Comparison of ENCODE assay signal across 8 cellular contexts in the genomic region with DNA sequence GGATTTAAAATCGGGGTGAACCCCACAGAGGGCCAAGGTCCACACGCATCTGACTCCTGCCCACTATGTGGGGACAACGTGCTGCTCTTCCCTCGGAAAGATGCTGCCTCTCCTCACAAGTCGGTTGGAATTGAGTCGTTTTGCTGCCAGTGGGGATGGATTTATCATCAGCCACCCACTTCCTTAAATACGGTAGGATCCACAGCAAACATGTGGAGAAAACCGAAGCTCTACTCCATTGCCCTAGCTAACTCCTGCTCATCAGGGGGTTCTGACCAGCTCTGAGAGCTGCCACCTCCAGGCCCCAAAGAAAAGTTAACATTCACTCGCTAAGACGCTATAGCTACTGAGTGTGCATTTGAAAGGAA.
DNase-seq lines count a peak whose midpoint lies in the region; ATAC-seq, FAIRE-seq and TF ChIP-seq lines count a peak whose summit lies in the region.

No MANE protein-coding gene starts in this region.

- TF ChIP-seq CTCF in endothelial cell of umbilical vein (IDR thresholded peaks at IDR 0.05; ENCODE audit: extremely low read depth in 1 of 2, insufficient read depth in 1 of 2, low read depth in 1 of 2, low read length in 2 of 2): no peak

- H3K9me1 ChIP-seq in endothelial cell of umbilical vein (replicated peaks; ENCODE audit: control insufficient read depth, extremely low read depth, insufficient read depth, low read length): no peaks in the 10 kb centered on the region

- intact Hi-C loops in endothelial cell of umbilical vein (cut with micrococcal nuclease): loop anchor here (1.0 to 5.0 kb wide), 3 partner anchors 81 to 105 kb away; no protein-coding TSS in a partner anchor

- peaks cover 21% of the 10 kb centered on the region for H3K79me2 ChIP-seq in endothelial cell of umbilical vein (ENCODE audit: control insufficient read depth, insufficient read depth, low read length)

- H3K27ac ChIP-seq in endothelial cell of umbilical vein (ENCODE audit: insufficient read depth, low read depth, low read length): no peak overlapping the region

- no peaks in the 10 kb centered on the region for H3K27me3 Mint-ChIP-seq in T-helper 1 cell treated with Interleukin-12 subunit alpha and Interleukin-12 subunit beta and Interleukin-4 antibody, amounts not matched to agents 30 μg/mL and 1 μg/mL, for 36 hours (ENCODE audit: low read depth)
- no peaks in the 10 kb centered on the region for H3K27me3 Mint-ChIP-seq in naive B cell

- H2AFZ ChIP-seq in endothelial cell of umbilical vein (ENCODE audit: low read depth, low read length): peak overlapping the region; percentile 93

- peak overlapping the region; percentile 68 for H3K4me2 ChIP-seq in endothelial cell of umbilical vein (ENCODE audit: insufficient read depth, low read length)

- H3K36me3 Mint-ChIP-seq in T-helper 1 cell treated with Interleukin-12 subunit alpha and Interleukin-12 subunit beta and Interleukin-4 antibody, amounts not matched to agents 30 μg/mL and 1 μg/mL, for 36 hours (ENCODE audit: low read depth): peaks cover 11% of the 10 kb centered on the region
- no peaks in the 10 kb centered on the region for H3K36me3 Mint-ChIP-seq in naive B cell

- H3K9me3 Mint-ChIP-seq in T-helper 1 cell treated with Interleukin-12 subunit alpha and Interleukin-12 subunit beta and Interleukin-4 antibody, amounts not matched to agents 30 μg/mL and 1 μg/mL, for 36 hours: no peaks in the 10 kb centered on the region
- no peaks in the 10 kb centered on the region for H3K9me3 Mint-ChIP-seq in naive B cell

- peak overlapping the region; percentile 48 to 94 (median 57) for H3K4me3 ChIP-seq in endothelial cell of umbilical vein (replicated peaks in 1 of 3; ENCODE audit: insufficient read depth in 1 of 3, low read depth in 1 of 3, low read length in 3 of 3)

- H4K20me1 ChIP-seq in endothelial cell of umbilical vein (replicated peaks; ENCODE audit: control insufficient read depth, extremely low read depth, insufficient read depth, low read length): no peaks in the 10 kb centered on the region

- peaks cover 16% of the 10 kb centered on the region for H3K4me1 ChIP-seq in endothelial cell of umbilical vein (ENCODE audit: control insufficient read depth, extremely low read depth, insufficient read depth, low read length)

- POLR2A ChIA-PET in endothelial cell of umbilical vein (lab: Charles Lee): no interaction called here

- FAIRE-seq in endothelial cell of umbilical vein (lab: Jason Lieb, UNC): no peak

- DNase-seq in ELR (ENCODE audit: low read depth): peak; percentile 67
- peak; percentile 56 for DNase-seq in endothelial cell of umbilical vein (ENCODE audit: low read depth, low spot score)
- DNase-seq in naive B cell: peak; percentile 15
- no peak for DNase-seq in activated effector memory CD4-positive, alpha-beta T cell treated with anti-CD3 and anti-CD28 coated beads, Interleukin-2, amount 50 U/mL, for 16 hours

- H3K27ac Mint-ChIP-seq in T-helper 1 cell treated with Interleukin-12 subunit alpha and Interleukin-12 subunit beta and Interleukin-4 antibody, amounts not matched to agents 30 μg/mL and 1 μg/mL, for 36 hours: peak overlapping the region; percentile 92
- H3K27ac Mint-ChIP-seq in naive B cell: peak overlapping the region; percentile 69 to 97 (median 86)

- CTCF ChIA-PET in endothelial cell of umbilical vein (lab: Charles Lee): interaction anchor here (0.9 to 3.5 kb wide), 13 partner anchors 10 to 220 kb away, joined by 3 to 35 read pairs (median 5); partner anchors contain the start of gene GPR155

- ATAC-seq in HG02798 (IDR thresholded peaks at IDR 0.05; ENCODE audit: poor library complexity, unreplicated experiment): peak; percentile 26
- ATAC-seq in naive B cell (ENCODE audit: low read depth in 2 of 2): peak; percentile 63 to 64
- no peak for ATAC-seq in GM19455 (IDR thresholded peaks at IDR 0.05; ENCODE audit: unreplicated experiment)
- ATAC-seq in HG03097 (IDR thresholded peaks at IDR 0.05; ENCODE audit: low FRiP score, unreplicated experiment): no peak

- H3K9me3 ChIP-seq in endothelial cell of umbilical vein (replicated peaks; ENCODE audit: control insufficient read depth, insufficient read depth, low read length): no peaks in the 10 kb centered on the region

- BruUV-seq in endothelial cell of umbilical vein (replicated peaks; lab: Mats Ljungman, UMichigan): no TSS peak

- TF ChIP-seq POLR2A in endothelial cell of umbilical vein (IDR thresholded peaks at IDR 0.05; ENCODE audit: low read depth, low read length): no peak

- dilution Hi-C loops in endothelial cell of umbilical vein (cut with MboI; ENCODE audit: extremely low pct_ligation_motif_present, low sequenced_read_pairs): no loop called here

- H3K36me3 ChIP-seq in endothelial cell of umbilical vein (ENCODE audit: control insufficient read depth in 2 of 2, extremely low read depth in 1 of 2, insufficient read depth in 2 of 2, low read length in 2 of 2): no peaks in the 10 kb centered on the region

- peaks cover 58% of the 10 kb centered on the region for H3K4me1 Mint-ChIP-seq in T-helper 1 cell treated with Interleukin-12 subunit alpha and Interleukin-12 subunit beta and Interleukin-4 antibody, amounts not matched to agents 30 μg/mL and 1 μg/mL, for 36 hours (ENCODE audit: low read depth)
- H3K4me1 Mint-ChIP-seq in naive B cell: peaks cover 14 to 27% (median 23%) of the 10 kb centered on the region in 3 donors

- peak overlapping the region; percentile 90 for H3K4me3 Mint-ChIP-seq in T-helper 1 cell treated with Interleukin-12 subunit alpha and Interleukin-12 subunit beta and Interleukin-4 antibody, amounts not matched to agents 30 μg/mL and 1 μg/mL, for 36 hours
- H3K4me3 Mint-ChIP-seq in naive B cell: peak overlapping the region; percentile 92 to 98 (median 95)

- H3K27me3 ChIP-seq in endothelial cell of umbilical vein (ENCODE audit: control insufficient read depth in 2 of 2, insufficient read depth in 2 of 2, low read length in 2 of 2): peaks cover 3 to 5% of the 10 kb centered on the region in 2 experiments

- H3K9ac ChIP-seq in endothelial cell of umbilical vein (replicated peaks; ENCODE audit: extremely low read depth, insufficient read depth, low read length): peak overlapping the region; percentile 75

TF ChIP-seq in endothelial cell of umbilical vein, 7 proteins besides CTCF, POLR2A, EP300 and RAD21:
- TF ChIP-seq GATA2 (IDR thresholded peaks at IDR 0.05; ENCODE audit: insufficient read depth, insufficient read length, low read depth, low read length) (no peak), FOS (IDR thresholded peaks at IDR 0.05; ENCODE audit: borderline replicate concordance, insufficient read depth, low read length) (no peak), POLR2AphosphoS5 (IDR thresholded peaks at IDR 0.05; ENCODE audit: insufficient read depth, low read depth, low read length) (no peak), MYC (IDR thresholded peaks at IDR 0.05; ENCODE audit: low read depth, low read length) (no peak), JUN (IDR thresholded peaks at IDR 0.05; ENCODE audit: borderline replicate concordance, insufficient read depth, insufficient read length, low read depth) (no peak), MAX (IDR thresholded peaks at IDR 0.05; ENCODE audit: insufficient read depth, insufficient read length) (no peak), EZH2 (IDR thresholded peaks at IDR 0.05; ENCODE audit: borderline replicate concordance, low read depth, low read length, severe bottlenecking) (no peak)

Comparison
In these comparisons a context has a peak if more than half of its experiments do, and no peak if none do; other contexts are left out.
1. ATAC-seq: peak in HG02798 (single experiment) and naive B cell (2 of 2); none in GM19455 (single experiment) and HG03097 (single experiment).